11 cellular contexts compared by ENCODE assay signal in genomic region chr7:72982093-72982492, GRCh38. TPM values are rescaled to one million over a fixed set of nuclear protein-coding genes. Genes with fewer than 3 reads are reported as not detected.
"Had no signal": no experiment of that assay in that cellular context is flagged by ENCODE, and none has a peak within 500 bp of the region (broad histone marks: within the 10 kb centered on the region; RNA-seq: fewer than 3 reads in every experiment).

No MANE protein-coding gene starts in this region.

RNA-seq across cellular contexts. Expression of gene TRIM74, which starts 12.8 kb away (rescaled TPM):
- total RNA-seq: PC-3, RPMI7951, SJCRH30, SJSA1, SK-MEL-5 had no signal

RNA-seq across cellular contexts. Expression of gene SPDYE8, which starts 47.5 kb away (rescaled TPM):
- total RNA-seq: OCI-LY7, PC-3, PC-9, Peyer's patch, Right ventricle myocardium inferior, Right ventricle myocardium superior, RPMI7951, SJCRH30, SK-MEL-5 had no signal
- polyA plus RNA-seq: SK-N-SH had no signal
